8 cellular contexts compared by ENCODE assay signal in genomic region chr6:159693128-159693893, GRCh38. TPM values are rescaled to one million over a fixed set of nuclear protein-coding genes. Genes with fewer than 3 reads are reported as not detected.
DNase-seq lines count a peak whose midpoint lies in the region; ATAC-seq and TF ChIP-seq lines count a peak whose summit lies in the region.

TSS of gene SOD2 (minus strand) at chr6:159693241. CDS start at chr6:159693167, 74 bp downstream.

- peak within 1 kb of the TSS; percentile 74 to 83 for H3K4me3 ChIP-seq in cardiac fibroblast (replicated peaks in 1 of 2; ENCODE audit: low read depth in 2 of 2, low read length in 2 of 2)

- CTCF ChIA-PET in activated B cell treated with CpG ODN at 0.5 μM for 24 hours (lab: Charles Lee) = interaction anchor here (0.7 to 3.1 kb wide), 4 partner anchors 32 to 170 kb away, joined by 3 to 7 read pairs (median 4); no protein-coding TSS in a partner anchor

- intact Hi-C loops in activated B cell treated with CpG ODN at 0.5 μM for 24 hours (cut with micrococcal nuclease) = loop anchor here (1.0 to 10.0 kb wide), 5 partner anchors 34 to 841 kb away; partner anchors contain the start of genes MRPL18 and WTAP

- TF ChIP-seq CTCF in activated B cell treated with CpG ODN at 0.5 μM for 24 hours (IDR thresholded peaks at IDR 0.05) (no peak), cardiac fibroblast (IDR thresholded peaks at IDR 0.05; ENCODE audit: low read depth, low read length) (no peak)

- DNase-seq in AG08395 (ENCODE audit: low spot score) = peak; percentile 84
- peak; percentile 86 for DNase-seq in NCI-H2227 (lab: John Stamatoyannopoulos, UW; ENCODE audit: unreplicated experiment)
- DNase-seq in activated B cell treated with CpG ODN at 0.5 μM for 24 hours = peak; percentile 89
- DNase-seq in cardiac fibroblast (ENCODE audit: low read depth in 2 of 2) = peak; percentile 88 to 94
- DNase-seq in inferior parietal cortex (ENCODE audit: extremely low spot score) = peak; percentile 80
- DNase-seq in stimulated activated CD4-positive, alpha-beta T cell treated with anti-CD3 and anti-CD28 coated beads, Interleukin-12 subunit alpha, Interleukin-12 subunit beta, amount 100 ng/mL, for 24 hours (ENCODE audit: low read depth in 2 of 2) = peak; percentile 65 to 76

- POLR2A ChIA-PET in activated B cell treated with CpG ODN at 0.5 μM for 24 hours (lab: Charles Lee) = interaction anchor here (1.1 to 6.4 kb wide), 8 partner anchors 9 to 587 kb away, joined by 3 to 95 read pairs (median 7); partner anchors contain the start of genes ACAT2, MRPL18, TCP1 and WTAP

- peaks cover 20% of the 10 kb centered on the region for H3K36me3 Mint-ChIP-seq in activated B cell treated with CpG ODN at 0.5 μM for 24 hours (ENCODE audit: low read depth)

- no peaks in the 10 kb centered on the region for H3K27me3 Mint-ChIP-seq in activated B cell treated with CpG ODN at 0.5 μM for 24 hours

- peaks cover 36% of the 10 kb centered on the region for H3K4me1 Mint-ChIP-seq in activated B cell treated with CpG ODN at 0.5 μM for 24 hours

- ATAC-seq in GM18873 (IDR thresholded peaks at IDR 0.05; ENCODE audit: low FRiP score, unreplicated experiment) (peak; percentile 78), HG03108 (IDR thresholded peaks at IDR 0.05; ENCODE audit: unreplicated experiment) (peak; percentile 74), activated B cell treated with CpG ODN at 0.5 μM for 24 hours (ENCODE audit: low read depth) (peak; percentile 81)

- H3K27ac Mint-ChIP-seq in activated B cell treated with CpG ODN at 0.5 μM for 24 hours = peak within 1 kb of the TSS; percentile 92

- H3K4me3 Mint-ChIP-seq in activated B cell treated with CpG ODN at 0.5 μM for 24 hours = peak within 1 kb of the TSS; percentile 94

- no peaks in the 10 kb centered on the region for H3K9me3 Mint-ChIP-seq in activated B cell treated with CpG ODN at 0.5 μM for 24 hours

RNA-seq across cellular contexts. Expression of gene SOD2, which starts in this region (rescaled TPM):
- 91.0 and 98.2 TPM in 2 replicates for total RNA-seq in activated B cell treated with CpG ODN at 0.5 μM for 24 hours

Comparison
In these comparisons a context has a peak if more than half of its experiments do, and no peak if none do; other contexts are left out.
1. Peak in every context shown above with its lines: DNase-seq, ATAC-seq and H3K4me3 ChIP-seq.